1 cellular context compared by ENCODE assay signal in the genomic region with DNA sequence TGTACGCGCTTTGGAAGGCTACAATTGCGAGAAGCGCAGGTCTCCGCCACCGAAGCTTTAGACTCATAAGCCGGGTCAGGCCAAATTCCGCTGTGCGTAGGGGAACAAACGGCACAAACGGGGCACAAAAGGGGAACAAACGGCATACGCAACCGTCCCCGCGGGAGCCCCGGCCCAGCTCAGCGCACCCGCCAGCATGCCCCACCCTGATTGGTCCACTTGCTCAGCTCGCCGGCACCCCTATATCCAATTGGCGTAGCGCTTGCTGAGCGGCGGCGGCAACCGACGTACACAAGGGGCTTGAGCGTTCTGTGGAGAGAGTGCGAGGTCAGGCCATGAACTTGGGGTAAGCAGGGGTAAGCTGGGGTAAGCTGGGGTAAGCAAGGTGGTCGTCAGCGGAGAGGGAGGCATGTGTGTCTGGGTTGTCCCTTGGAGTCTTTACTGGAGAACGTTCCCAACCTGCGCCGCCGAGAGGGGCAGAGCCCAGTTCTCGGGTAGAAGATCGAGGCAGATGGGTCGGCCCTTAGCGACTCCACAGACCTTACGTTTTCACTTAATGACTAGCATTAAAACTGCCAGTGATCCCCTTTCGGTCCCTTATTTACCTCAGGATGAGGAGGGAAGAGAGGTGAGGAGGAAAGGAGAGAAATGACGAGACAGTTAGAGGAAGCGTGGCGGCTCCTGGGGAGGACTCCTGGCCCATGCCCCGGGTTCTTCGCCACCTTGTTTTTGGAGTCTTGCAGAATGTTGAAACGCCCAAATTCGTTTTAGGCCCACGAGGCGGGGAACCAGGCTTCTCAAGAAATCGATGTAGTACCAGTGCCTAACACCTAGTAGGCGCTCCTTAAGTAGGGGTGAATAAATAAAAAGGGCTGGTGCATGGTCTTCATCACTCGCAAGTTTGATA.
TF ChIP-seq lines count a peak whose summit lies in the region.

A gene (plus strand): TSS at position 268 of the 907 bp plus-strand sequence. CDS start 68 bp downstream, at position 336.

TF ChIP-seq in HepG2, 621 proteins besides CTCF, POLR2A, EP300 and RAD21 (continued from another document and continues in another):
- TF ChIP-seq, protein P1, sequence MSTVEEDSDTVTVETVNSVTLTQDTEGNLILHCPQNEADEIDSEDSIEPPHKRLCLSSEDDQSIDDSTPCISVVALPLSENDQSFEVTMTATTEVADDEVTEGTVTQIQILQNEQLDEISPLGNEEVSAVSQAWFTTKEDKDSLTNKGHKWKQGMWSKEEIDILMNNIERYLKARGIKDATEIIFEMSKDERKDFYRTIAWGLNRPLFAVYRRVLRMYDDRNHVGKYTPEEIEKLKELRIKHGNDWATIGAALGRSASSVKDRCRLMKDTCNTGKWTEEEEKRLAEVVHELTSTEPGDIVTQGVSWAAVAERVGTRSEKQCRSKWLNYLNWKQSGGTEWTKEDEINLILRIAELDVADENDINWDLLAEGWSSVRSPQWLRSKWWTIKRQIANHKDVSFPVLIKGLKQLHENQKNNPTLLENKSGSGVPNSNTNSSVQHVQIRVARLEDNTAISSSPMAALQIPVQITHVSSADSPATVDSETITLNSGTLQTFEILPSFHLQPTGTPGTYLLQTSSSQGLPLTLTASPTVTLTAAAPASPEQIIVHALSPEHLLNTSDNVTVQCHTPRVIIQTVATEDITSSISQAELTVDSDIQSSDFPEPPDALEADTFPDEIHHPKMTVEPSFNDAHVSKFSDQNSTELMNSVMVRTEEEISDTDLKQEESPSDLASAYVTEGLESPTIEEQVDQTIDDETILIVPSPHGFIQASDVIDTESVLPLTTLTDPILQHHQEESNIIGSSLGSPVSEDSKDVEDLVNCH (CRISPR knock-in tag; IDR thresholded peaks at IDR 0.05) = no peak
- TF ChIP-seq, protein P2, sequence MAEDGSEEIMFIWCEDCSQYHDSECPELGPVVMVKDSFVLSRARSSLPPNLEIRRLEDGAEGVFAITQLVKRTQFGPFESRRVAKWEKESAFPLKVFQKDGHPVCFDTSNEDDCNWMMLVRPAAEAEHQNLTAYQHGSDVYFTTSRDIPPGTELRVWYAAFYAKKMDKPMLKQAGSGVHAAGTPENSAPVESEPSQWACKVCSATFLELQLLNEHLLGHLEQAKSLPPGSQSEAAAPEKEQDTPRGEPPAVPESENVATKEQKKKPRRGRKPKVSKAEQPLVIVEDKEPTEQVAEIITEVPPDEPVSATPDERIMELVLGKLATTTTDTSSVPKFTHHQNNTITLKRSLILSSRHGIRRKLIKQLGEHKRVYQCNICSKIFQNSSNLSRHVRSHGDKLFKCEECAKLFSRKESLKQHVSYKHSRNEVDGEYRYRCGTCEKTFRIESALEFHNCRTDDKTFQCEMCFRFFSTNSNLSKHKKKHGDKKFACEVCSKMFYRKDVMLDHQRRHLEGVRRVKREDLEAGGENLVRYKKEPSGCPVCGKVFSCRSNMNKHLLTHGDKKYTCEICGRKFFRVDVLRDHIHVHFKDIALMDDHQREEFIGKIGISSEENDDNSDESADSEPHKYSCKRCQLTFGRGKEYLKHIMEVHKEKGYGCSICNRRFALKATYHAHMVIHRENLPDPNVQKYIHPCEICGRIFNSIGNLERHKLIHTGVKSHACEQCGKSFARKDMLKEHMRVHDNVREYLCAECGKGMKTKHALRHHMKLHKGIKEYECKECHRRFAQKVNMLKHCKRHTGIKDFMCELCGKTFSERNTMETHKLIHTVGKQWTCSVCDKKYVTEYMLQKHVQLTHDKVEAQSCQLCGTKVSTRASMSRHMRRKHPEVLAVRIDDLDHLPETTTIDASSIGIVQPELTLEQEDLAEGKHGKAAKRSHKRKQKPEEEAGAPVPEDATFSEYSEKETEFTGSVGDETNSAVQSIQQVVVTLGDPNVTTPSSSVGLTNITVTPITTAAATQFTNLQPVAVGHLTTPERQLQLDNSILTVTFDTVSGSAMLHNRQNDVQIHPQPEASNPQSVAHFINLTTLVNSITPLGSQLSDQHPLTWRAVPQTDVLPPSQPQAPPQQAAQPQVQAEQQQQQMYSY (CRISPR knock-in tag; IDR thresholded peaks at IDR 0.05) = no peak
- TF ChIP-seq NFIC (IDR thresholded peaks at IDR 0.05; ENCODE audit: low read length) = no peak
- no peak for TF ChIP-seq SRF (IDR thresholded peaks at IDR 0.05; ENCODE audit: low read depth, low read length)
- TF ChIP-seq ZNF790 (CRISPR knock-in tag; IDR thresholded peaks at IDR 0.05; ENCODE audit: borderline replicate concordance) = no peak
- TF ChIP-seq TEAD3 (CRISPR knock-in tag; optimal IDR thresholded peaks at IDR 0.05; ENCODE audit: borderline replicate concordance) = no peak
- TF ChIP-seq MAFF (IDR thresholded peaks at IDR 0.05; ENCODE audit: low read depth, low read length) = no peak
- TF ChIP-seq ATF7-NPFF (CRISPR knock-in tag; IDR thresholded peaks at IDR 0.05; ENCODE audit: low read depth) = peak; percentile 83; the same call in 1 of the 2 replicates
- TF ChIP-seq ZSCAN22 (CRISPR knock-in tag; IDR thresholded peaks at IDR 0.05) = peak; percentile 41; the same call in 1 of the 2 replicates
- TF ChIP-seq, protein P3, sequence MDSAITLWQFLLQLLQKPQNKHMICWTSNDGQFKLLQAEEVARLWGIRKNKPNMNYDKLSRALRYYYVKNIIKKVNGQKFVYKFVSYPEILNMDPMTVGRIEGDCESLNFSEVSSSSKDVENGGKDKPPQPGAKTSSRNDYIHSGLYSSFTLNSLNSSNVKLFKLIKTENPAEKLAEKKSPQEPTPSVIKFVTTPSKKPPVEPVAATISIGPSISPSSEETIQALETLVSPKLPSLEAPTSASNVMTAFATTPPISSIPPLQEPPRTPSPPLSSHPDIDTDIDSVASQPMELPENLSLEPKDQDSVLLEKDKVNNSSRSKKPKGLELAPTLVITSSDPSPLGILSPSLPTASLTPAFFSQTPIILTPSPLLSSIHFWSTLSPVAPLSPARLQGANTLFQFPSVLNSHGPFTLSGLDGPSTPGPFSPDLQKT (CRISPR knock-in tag; IDR thresholded peaks at IDR 0.05; ENCODE audit: borderline replicate concordance) = no peak
- 0 out of 2 replicates have a peak, but pooled peaks have one; percentile 60 for TF ChIP-seq TSC22D2 (CRISPR knock-in tag; IDR thresholded peaks at IDR 0.05; ENCODE audit: borderline replicate concordance)
- no peak for TF ChIP-seq ZFP36 (IDR thresholded peaks at IDR 0.05; ENCODE audit: borderline replicate concordance, low read depth, low read length, partially characterized antibody)
- TF ChIP-seq YY1 (IDR thresholded peaks at IDR 0.05; ENCODE audit: insufficient read depth, insufficient replicate concordance, low read depth, low read length) = no peak
- TF ChIP-seq TCF7 (IDR thresholded peaks at IDR 0.05; ENCODE audit: low read depth) = no peak
- TF ChIP-seq, protein P4, sequence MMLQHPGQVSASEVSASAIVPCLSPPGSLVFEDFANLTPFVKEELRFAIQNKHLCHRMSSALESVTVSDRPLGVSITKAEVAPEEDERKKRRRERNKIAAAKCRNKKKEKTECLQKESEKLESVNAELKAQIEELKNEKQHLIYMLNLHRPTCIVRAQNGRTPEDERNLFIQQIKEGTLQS (CRISPR knock-in tag; IDR thresholded peaks at IDR 0.05) = 0 out of 2 replicates have a peak, but pooled peaks have one; percentile 31
- TF ChIP-seq PCBP2 (optimal IDR thresholded peaks at IDR 0.05; ENCODE audit: low read depth, low read length, poor library complexity, severe bottlenecking) = no peak
- no peak for TF ChIP-seq ZNF652 (CRISPR knock-in tag; IDR thresholded peaks at IDR 0.05; ENCODE audit: borderline replicate concordance, low read depth)
- TF ChIP-seq ZNF660 (CRISPR knock-in tag; IDR thresholded peaks at IDR 0.05; ENCODE audit: borderline replicate concordance, low read depth) = no peak
- no peak for TF ChIP-seq HNRNPH1 (optimal IDR thresholded peaks at IDR 0.05; ENCODE audit: low read depth, low read length)
- TF ChIP-seq, protein P5, sequence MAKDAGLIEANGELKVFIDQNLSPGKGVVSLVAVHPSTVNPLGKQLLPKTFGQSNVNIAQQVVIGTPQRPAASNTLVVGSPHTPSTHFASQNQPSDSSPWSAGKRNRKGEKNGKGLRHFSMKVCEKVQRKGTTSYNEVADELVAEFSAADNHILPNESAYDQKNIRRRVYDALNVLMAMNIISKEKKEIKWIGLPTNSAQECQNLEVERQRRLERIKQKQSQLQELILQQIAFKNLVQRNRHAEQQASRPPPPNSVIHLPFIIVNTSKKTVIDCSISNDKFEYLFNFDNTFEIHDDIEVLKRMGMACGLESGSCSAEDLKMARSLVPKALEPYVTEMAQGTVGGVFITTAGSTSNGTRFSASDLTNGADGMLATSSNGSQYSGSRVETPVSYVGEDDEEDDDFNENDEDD (CRISPR knock-in tag; IDR thresholded peaks at IDR 0.05; ENCODE audit: borderline replicate concordance) = peak; percentile 98
- peak; percentile 79; the same call in 1 of the 2 replicates for TF ChIP-seq CBFB (CRISPR knock-in tag; IDR thresholded peaks at IDR 0.05)
- TF ChIP-seq, protein P6, sequence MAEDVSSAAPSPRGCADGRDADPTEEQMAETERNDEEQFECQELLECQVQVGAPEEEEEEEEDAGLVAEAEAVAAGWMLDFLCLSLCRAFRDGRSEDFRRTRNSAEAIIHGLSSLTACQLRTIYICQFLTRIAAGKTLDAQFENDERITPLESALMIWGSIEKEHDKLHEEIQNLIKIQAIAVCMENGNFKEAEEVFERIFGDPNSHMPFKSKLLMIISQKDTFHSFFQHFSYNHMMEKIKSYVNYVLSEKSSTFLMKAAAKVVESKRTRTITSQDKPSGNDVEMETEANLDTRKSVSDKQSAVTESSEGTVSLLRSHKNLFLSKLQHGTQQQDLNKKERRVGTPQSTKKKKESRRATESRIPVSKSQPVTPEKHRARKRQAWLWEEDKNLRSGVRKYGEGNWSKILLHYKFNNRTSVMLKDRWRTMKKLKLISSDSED (CRISPR knock-in tag; IDR thresholded peaks at IDR 0.05) = no peak
- no peak for TF ChIP-seq GZF1 (CRISPR knock-in tag; IDR thresholded peaks at IDR 0.05)
- TF ChIP-seq ZNF614 (CRISPR knock-in tag; IDR thresholded peaks at IDR 0.05; ENCODE audit: borderline replicate concordance) = no peak
- TF ChIP-seq, protein P7, sequence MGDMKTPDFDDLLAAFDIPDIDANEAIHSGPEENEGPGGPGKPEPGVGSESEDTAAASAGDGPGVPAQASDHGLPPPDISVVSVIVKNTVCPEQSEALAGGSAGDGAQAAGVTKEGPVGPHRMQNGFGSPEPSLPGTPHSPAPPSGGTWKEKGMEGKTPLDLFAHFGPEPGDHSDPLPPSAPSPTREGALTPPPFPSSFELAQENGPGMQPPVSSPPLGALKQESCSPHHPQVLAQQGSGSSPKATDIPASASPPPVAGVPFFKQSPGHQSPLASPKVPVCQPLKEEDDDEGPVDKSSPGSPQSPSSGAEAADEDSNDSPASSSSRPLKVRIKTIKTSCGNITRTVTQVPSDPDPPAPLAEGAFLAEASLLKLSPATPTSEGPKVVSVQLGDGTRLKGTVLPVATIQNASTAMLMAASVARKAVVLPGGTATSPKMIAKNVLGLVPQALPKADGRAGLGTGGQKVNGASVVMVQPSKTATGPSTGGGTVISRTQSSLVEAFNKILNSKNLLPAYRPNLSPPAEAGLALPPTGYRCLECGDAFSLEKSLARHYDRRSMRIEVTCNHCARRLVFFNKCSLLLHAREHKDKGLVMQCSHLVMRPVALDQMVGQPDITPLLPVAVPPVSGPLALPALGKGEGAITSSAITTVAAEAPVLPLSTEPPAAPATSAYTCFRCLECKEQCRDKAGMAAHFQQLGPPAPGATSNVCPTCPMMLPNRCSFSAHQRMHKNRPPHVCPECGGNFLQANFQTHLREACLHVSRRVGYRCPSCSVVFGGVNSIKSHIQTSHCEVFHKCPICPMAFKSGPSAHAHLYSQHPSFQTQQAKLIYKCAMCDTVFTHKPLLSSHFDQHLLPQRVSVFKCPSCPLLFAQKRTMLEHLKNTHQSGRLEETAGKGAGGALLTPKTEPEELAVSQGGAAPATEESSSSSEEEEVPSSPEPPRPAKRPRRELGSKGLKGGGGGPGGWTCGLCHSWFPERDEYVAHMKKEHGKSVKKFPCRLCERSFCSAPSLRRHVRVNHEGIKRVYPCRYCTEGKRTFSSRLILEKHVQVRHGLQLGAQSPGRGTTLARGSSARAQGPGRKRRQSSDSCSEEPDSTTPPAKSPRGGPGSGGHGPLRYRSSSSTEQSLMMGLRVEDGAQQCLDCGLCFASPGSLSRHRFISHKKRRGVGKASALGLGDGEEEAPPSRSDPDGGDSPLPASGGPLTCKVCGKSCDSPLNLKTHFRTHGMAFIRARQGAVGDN (CRISPR knock-in tag; IDR thresholded peaks at IDR 0.05) = peak; percentile 99
- no peak for TF ChIP-seq SP5 (CRISPR knock-in tag; IDR thresholded peaks at IDR 0.05; ENCODE audit: borderline replicate concordance, low read depth)
- TF ChIP-seq, protein P8, sequence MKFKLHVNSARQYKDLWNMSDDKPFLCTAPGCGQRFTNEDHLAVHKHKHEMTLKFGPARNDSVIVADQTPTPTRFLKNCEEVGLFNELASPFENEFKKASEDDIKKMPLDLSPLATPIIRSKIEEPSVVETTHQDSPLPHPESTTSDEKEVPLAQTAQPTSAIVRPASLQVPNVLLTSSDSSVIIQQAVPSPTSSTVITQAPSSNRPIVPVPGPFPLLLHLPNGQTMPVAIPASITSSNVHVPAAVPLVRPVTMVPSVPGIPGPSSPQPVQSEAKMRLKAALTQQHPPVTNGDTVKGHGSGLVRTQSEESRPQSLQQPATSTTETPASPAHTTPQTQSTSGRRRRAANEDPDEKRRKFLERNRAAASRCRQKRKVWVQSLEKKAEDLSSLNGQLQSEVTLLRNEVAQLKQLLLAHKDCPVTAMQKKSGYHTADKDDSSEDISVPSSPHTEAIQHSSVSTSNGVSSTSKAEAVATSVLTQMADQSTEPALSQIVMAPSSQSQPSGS (CRISPR knock-in tag; IDR thresholded peaks at IDR 0.05) = peak; percentile 64; the same call in 1 of the 2 replicates
- TF ChIP-seq, protein P9, sequence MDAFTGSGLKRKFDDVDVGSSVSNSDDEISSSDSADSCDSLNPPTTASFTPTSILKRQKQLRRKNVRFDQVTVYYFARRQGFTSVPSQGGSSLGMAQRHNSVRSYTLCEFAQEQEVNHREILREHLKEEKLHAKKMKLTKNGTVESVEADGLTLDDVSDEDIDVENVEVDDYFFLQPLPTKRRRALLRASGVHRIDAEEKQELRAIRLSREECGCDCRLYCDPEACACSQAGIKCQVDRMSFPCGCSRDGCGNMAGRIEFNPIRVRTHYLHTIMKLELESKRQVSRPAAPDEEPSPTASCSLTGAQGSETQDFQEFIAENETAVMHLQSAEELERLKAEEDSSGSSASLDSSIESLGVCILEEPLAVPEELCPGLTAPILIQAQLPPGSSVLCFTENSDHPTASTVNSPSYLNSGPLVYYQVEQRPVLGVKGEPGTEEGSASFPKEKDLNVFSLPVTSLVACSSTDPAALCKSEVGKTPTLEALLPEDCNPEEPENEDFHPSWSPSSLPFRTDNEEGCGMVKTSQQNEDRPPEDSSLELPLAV (CRISPR knock-in tag; conservative IDR thresholded peaks at IDR 0.05; ENCODE audit: low read depth) = no peak
- TF ChIP-seq ZNF816 (CRISPR knock-in tag; IDR thresholded peaks at IDR 0.05; ENCODE audit: borderline replicate concordance) = no peak
- TF ChIP-seq, protein P10, sequence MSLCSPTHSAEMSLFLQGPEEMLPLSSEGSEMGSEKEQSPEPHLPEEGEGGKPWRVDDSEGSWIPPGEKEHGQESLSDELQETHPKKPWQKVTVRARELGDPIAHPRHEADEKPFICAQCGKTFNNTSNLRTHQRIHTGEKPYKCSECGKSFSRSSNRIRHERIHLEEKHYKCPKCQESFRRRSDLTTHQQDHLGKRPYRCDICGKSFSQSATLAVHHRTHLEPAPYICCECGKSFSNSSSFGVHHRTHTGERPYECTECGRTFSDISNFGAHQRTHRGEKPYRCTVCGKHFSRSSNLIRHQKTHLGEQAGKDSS (CRISPR knock-in tag; IDR thresholded peaks at IDR 0.05; ENCODE audit: borderline replicate concordance, low read depth) = peak; percentile 85; the same call in 1 of the 2 replicates
- TF ChIP-seq U2AF2 (IDR thresholded peaks at IDR 0.05; ENCODE audit: low read depth, low read length) = no peak
- no peak for TF ChIP-seq ELF4 (CRISPR knock-in tag; IDR thresholded peaks at IDR 0.05; ENCODE audit: borderline replicate concordance)
- peak; percentile 43; the same call in 1 of the 2 replicates for TF ChIP-seq CEBPG (CRISPR knock-in tag; IDR thresholded peaks at IDR 0.05)
- TF ChIP-seq ZBTB1 (CRISPR knock-in tag; IDR thresholded peaks at IDR 0.05; ENCODE audit: borderline replicate concordance) = no peak
- TF ChIP-seq STAG1 (CRISPR knock-in tag; IDR thresholded peaks at IDR 0.05) = no peak
- TF ChIP-seq ZNF850 (CRISPR knock-in tag; conservative IDR thresholded peaks at IDR 0.05) = no peak
